Comparison of ENCODE assay signal across 8 cellular contexts in the genomic region with DNA sequence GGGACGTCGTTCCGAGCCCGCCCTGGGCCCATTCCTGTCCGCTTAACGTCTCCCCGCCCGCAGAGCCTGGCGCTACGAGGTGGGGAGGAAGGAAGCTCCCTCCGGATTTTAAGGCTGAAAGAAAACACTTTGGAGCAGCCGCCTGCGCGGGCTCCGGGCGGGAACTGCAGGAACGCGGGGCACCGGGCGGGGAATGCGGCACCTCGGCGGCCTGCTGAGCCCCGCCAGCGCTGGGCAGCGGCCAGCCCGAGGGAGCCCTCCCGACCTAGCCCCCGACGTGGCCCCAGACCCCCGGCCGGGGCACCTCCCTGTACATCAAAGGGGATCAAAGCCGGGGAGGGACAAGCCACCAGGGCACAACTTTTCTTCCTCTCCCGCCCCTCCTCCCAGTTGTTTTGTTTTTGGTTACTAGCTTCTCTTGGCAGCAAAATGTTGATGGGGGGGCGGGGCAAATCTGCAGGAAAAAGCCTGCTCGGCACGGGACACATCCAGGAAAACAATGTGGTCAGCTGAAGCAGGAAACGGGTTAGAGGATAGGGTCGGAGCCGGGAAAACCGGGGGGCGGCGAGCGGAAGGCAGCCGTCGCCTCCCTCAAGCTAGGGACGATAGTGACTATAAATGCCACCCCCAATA. TPM values are rescaled to one million over a fixed set of nuclear protein-coding genes. Genes with fewer than 3 reads are reported as not detected.
DNase-seq lines count a peak whose midpoint lies in the region; ATAC-seq and TF ChIP-seq lines count a peak whose summit lies in the region.
"Not testable (repeated sequence)": the region's sequence is repeated elsewhere in the genome, so short reads cannot be mapped to it uniquely, and the experiment has no call there.

No MANE protein-coding gene starts in this region.

- not testable (repeated sequence) for TF ChIP-seq CTCF in endothelial cell (IDR thresholded peaks at IDR 0.05; ENCODE audit: unreplicated experiment); neural progenitor cell (IDR thresholded peaks at IDR 0.05)

- not testable (repeated sequence) for H3K36me3 ChIP-seq in BLaER1 treated with 17β-estradiol and CSF1 and Interleukin-3, amounts not matched to agents 10 nM and 100 nM; neural progenitor cell

- H3K4me1 ChIP-seq in BLaER1 treated with 17β-estradiol and CSF1 and Interleukin-3, amounts not matched to agents 10 nM and 100 nM; neural progenitor cell: not testable (repeated sequence)

- not testable (repeated sequence) for H3K36me3 Mint-ChIP-seq in T-cell; activated naive CD4-positive, alpha-beta T cell treated with anti-CD3 and anti-CD28 coated beads, Interleukin-2, amount 10 ng/mL, durations not matched to agents 7 days and 5 days; endothelial cell (ENCODE audit: low read depth, unreplicated experiment); neural progenitor cell; stimulated activated naive B cell treated with anti-CD40 and anti-IgM and Interleukin-4, amounts not matched to agents 10 μg/mL and 1 μg/mL and 100 μg/mL, for 72 hours

- CTCF ChIA-PET in T-cell (lab: Charles Lee); activated naive CD4-positive, alpha-beta T cell treated with anti-CD3 and anti-CD28 coated beads, Interleukin-2, amount 10 ng/mL, durations not matched to agents 7 days and 5 days (lab: Charles Lee): not testable (repeated sequence)

- DNase-seq in HT1080 (ENCODE audit: low read depth): peak; percentile 0
- peak in 5 of 34 experiments; percentile 0 to 5 (median 1) for DNase-seq in T-cell
- DNase-seq in activated naive CD4-positive, alpha-beta T cell treated with anti-CD3 and anti-CD28 coated beads, Interleukin-2, amount 10 ng/mL, durations not matched to agents 7 days and 5 days: peak; percentile 57
- DNase-seq in endothelial cell (ENCODE audit: low spot score): peak; percentile 76
- peak; percentile 3 for DNase-seq in iris pigment epithelial cell (ENCODE audit: low read depth)
- DNase-seq in neural progenitor cell (ENCODE audit: low spot score): peak; percentile 58
- DNase-seq in stimulated activated naive B cell treated with anti-CD40 and anti-IgM and Interleukin-4, amounts not matched to agents 10 μg/mL and 1 μg/mL and 100 μg/mL, for 72 hours: not testable (repeated sequence)

- H4K20me1 ChIP-seq in BLaER1 treated with 17β-estradiol and CSF1 and Interleukin-3, amounts not matched to agents 10 nM and 100 nM; neural progenitor cell (ENCODE audit: low read depth): not testable (repeated sequence)

- peak overlapping the region; percentile 75 to 88 (median 83) for H3K4me3 Mint-ChIP-seq in T-cell
- H3K4me3 Mint-ChIP-seq in activated naive CD4-positive, alpha-beta T cell treated with anti-CD3 and anti-CD28 coated beads, Interleukin-2, amount 10 ng/mL, durations not matched to agents 7 days and 5 days: peak overlapping the region; percentile 87
- H3K4me3 Mint-ChIP-seq in endothelial cell (ENCODE audit: unreplicated experiment): peak overlapping the region; percentile 96
- H3K4me3 Mint-ChIP-seq in neural progenitor cell: peak overlapping the region; percentile 97
- H3K4me3 Mint-ChIP-seq in stimulated activated naive B cell treated with anti-CD40 and anti-IgM and Interleukin-4, amounts not matched to agents 10 μg/mL and 1 μg/mL and 100 μg/mL, for 72 hours: peak overlapping the region; percentile 93 to 95

- POLR2A ChIA-PET in T-cell (lab: Charles Lee): not testable (repeated sequence)

- not testable (repeated sequence) for ATAC-seq in T-cell (replicated peaks in 1 of 4); stimulated activated naive B cell treated with anti-CD40 and anti-IgM and Interleukin-4, amounts not matched to agents 10 μg/mL and 1 μg/mL and 100 μg/mL, for 72 hours (replicated peaks)

- not testable (repeated sequence) for H3K27me3 Mint-ChIP-seq in T-cell; activated naive CD4-positive, alpha-beta T cell treated with anti-CD3 and anti-CD28 coated beads, Interleukin-2, amount 10 ng/mL, durations not matched to agents 7 days and 5 days; endothelial cell (ENCODE audit: unreplicated experiment); neural progenitor cell (ENCODE audit: insufficient read depth, low read depth); stimulated activated naive B cell treated with anti-CD40 and anti-IgM and Interleukin-4, amounts not matched to agents 10 μg/mL and 1 μg/mL and 100 μg/mL, for 72 hours

- H3K27ac Mint-ChIP-seq in T-cell (peak overlapping the region in 1 of 2 donors; percentile 52), endothelial cell (ENCODE audit: unreplicated experiment) (peak overlapping the region; percentile 98), neural progenitor cell (peak overlapping the region; percentile 87)
- peak overlapping the region; percentile 12 for H3K27ac Mint-ChIP-seq in activated naive CD4-positive, alpha-beta T cell treated with anti-CD3 and anti-CD28 coated beads, Interleukin-2, amount 10 ng/mL, durations not matched to agents 7 days and 5 days
- not testable (repeated sequence) for H3K27ac Mint-ChIP-seq in stimulated activated naive B cell treated with anti-CD40 and anti-IgM and Interleukin-4, amounts not matched to agents 10 μg/mL and 1 μg/mL and 100 μg/mL, for 72 hours

- H3K9ac ChIP-seq in BLaER1 treated with 17β-estradiol and CSF1 and Interleukin-3, amounts not matched to agents 10 nM and 100 nM: peak overlapping the region; percentile 63 to 80 (median 75); a peak in 21 of 22 replicates
- H3K9ac ChIP-seq in neural progenitor cell: not testable (repeated sequence)

- H3F3A ChIP-seq in neural progenitor cell (ENCODE audit: low read depth): not testable (repeated sequence)

- not testable (repeated sequence) for H3K9me3 Mint-ChIP-seq in T-cell; activated naive CD4-positive, alpha-beta T cell treated with anti-CD3 and anti-CD28 coated beads, Interleukin-2, amount 10 ng/mL, durations not matched to agents 7 days and 5 days; endothelial cell (ENCODE audit: unreplicated experiment); neural progenitor cell; stimulated activated naive B cell treated with anti-CD40 and anti-IgM and Interleukin-4, amounts not matched to agents 10 μg/mL and 1 μg/mL and 100 μg/mL, for 72 hours

- H3K79me2 ChIP-seq in neural progenitor cell (ENCODE audit: low read depth): not testable (repeated sequence)

- H3K4me3 ChIP-seq in BLaER1 treated with 17β-estradiol and CSF1 and Interleukin-3, amounts not matched to agents 10 nM and 100 nM: peak overlapping the region; percentile 51 to 72 (median 62)
- peak overlapping the region; percentile 54 for H3K4me3 ChIP-seq in neural progenitor cell

- peak overlapping the region; percentile 37 to 73 (median 60); a peak in 20 of 22 replicates for H3K27ac ChIP-seq in BLaER1 treated with 17β-estradiol and CSF1 and Interleukin-3, amounts not matched to agents 10 nM and 100 nM
- not testable (repeated sequence) for H3K27ac ChIP-seq in neural progenitor cell

- H3K4me2 ChIP-seq in BLaER1 treated with 17β-estradiol and CSF1 and Interleukin-3, amounts not matched to agents 10 nM and 100 nM: peak overlapping the region in 8 of 11 experiments; percentile 37 to 63 (median 54); a peak in 16 of 22 replicates
- H3K4me2 ChIP-seq in neural progenitor cell: peak overlapping the region; percentile 71

- H3K4me1 Mint-ChIP-seq in T-cell; activated naive CD4-positive, alpha-beta T cell treated with anti-CD3 and anti-CD28 coated beads, Interleukin-2, amount 10 ng/mL, durations not matched to agents 7 days and 5 days; endothelial cell (ENCODE audit: unreplicated experiment); neural progenitor cell; stimulated activated naive B cell treated with anti-CD40 and anti-IgM and Interleukin-4, amounts not matched to agents 10 μg/mL and 1 μg/mL and 100 μg/mL, for 72 hours: not testable (repeated sequence)

- not testable (repeated sequence) for H2AFZ ChIP-seq in neural progenitor cell (replicated peaks)

- H3K9me3 ChIP-seq in BLaER1 treated with 17β-estradiol and CSF1 and Interleukin-3, amounts not matched to agents 10 nM and 100 nM (replicated peaks in 1 of 11); neural progenitor cell (ENCODE audit: low read depth): not testable (repeated sequence)

- not testable (repeated sequence) for H3K27me3 ChIP-seq in BLaER1 treated with 17β-estradiol and CSF1 and Interleukin-3, amounts not matched to agents 10 nM and 100 nM; neural progenitor cell

RNA-seq across cellular contexts. Expression of a gene that starts 1.5 kb away (rescaled TPM):
- total RNA-seq in HT1080 (2014; rRNA removed; shearing (Covaris generic)): 34.9 and 37.8 TPM in 2 replicates
- 25.7 and 29.0 TPM in 2 replicates for polyA plus RNA-seq in HT1080 (2015; cell fraction: cytosol; rRNA removed)
- polyA plus RNA-seq in HT1080 (2015; cell fraction: nucleus; rRNA removed): 24.2 and 28.3 TPM in 2 replicates
- 10 to 100 TPM in 4 of 5 donors, 1 to 10 TPM in 1; 9.3 to 24.9 (median 21.8) TPM for total RNA-seq in T-cell
- 88.8 TPM for total RNA-seq in endothelial cell (ENCODE audit: unreplicated experiment)
- total RNA-seq in neural progenitor cell (ENCODE audit: low replicate concordance): 19.1 and 35.9 TPM in 2 replicates

RNA-seq across cellular contexts. Expression of a gene that starts 2.1 kb away (rescaled TPM):
- total RNA-seq in HT1080 (2014; rRNA removed; shearing (Covaris generic)): 6.2 and 9.8 TPM in 2 replicates
- polyA plus RNA-seq in HT1080 (2015; cell fraction: cytosol; rRNA removed): 24.0 and 25.4 TPM in 2 replicates
- 22.0 and 23.7 TPM in 2 replicates for polyA plus RNA-seq in HT1080 (2015; cell fraction: nucleus; rRNA removed)
- total RNA-seq in T-cell (under 1 TPM in 1 of 5 donors, not detected in 4; 0.09 TPM), endothelial cell (ENCODE audit: unreplicated experiment) (3.0 TPM), neural progenitor cell (ENCODE audit: low replicate concordance) (23.9 and 36.8 TPM in 2 replicates)
